ENCODE assay signal across 1 cellular context in the genomic region with DNA sequence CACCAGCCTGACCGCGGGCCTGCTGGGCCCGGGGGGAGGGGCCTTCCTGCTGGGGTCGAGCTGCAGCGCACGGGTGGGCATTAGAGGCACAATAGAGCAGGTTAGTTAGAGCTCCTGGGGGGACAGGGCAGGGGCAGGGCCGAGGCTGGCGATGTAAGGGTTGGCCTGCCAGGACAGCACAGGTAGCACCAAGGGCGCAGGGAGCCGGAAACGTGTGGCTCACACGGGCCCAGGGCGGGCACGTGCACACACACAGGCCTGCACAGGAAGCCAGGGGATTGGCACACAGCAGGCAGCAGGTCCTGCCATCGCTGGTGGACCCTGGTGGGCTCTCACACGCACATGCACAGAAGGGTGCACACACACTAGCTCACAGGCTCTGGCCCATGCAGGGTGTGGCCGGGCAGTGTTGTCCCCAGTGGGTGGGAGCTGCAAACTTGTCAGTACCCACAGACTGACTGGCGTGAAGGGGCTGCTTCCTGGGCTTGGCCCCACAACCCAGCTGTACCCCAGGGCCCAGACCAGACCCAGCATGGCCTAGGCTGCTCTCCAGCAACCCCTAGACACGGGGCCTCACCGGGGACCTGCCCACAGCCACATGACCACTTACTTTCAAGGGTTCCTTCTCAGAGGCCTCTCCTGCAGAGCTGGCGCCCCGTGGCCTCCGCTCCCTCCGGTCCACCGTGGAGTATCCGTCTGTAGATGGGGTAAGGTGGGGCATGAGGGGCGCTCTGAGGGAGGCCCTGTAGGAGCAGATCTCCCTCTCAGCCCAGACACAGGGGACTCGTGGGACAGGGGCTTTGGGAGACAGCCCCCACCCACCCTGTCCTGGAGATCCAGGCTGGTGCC.
TF ChIP-seq lines count a peak whose summit lies in the region.

No MANE protein-coding gene starts in this region.

TF ChIP-seq in HepG2, 621 proteins besides CTCF, POLR2A, EP300 and RAD21 (continued from another document and continues in another):
- TF ChIP-seq, protein P1, sequence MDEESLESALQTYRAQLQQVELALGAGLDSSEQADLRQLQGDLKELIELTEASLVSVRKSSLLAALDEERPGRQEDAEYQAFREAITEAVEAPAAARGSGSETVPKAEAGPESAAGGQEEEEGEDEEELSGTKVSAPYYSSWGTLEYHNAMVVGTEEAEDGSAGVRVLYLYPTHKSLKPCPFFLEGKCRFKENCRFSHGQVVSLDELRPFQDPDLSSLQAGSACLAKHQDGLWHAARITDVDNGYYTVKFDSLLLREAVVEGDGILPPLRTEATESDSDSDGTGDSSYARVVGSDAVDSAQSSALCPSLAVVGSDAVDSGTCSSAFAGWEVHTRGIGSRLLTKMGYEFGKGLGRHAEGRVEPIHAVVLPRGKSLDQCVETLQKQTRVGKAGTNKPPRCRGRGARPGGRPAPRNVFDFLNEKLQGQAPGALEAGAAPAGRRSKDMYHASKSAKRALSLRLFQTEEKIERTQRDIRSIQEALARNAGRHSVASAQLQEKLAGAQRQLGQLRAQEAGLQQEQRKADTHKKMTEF (CRISPR knock-in tag; IDR thresholded peaks at IDR 0.05), result 0 out of 2 replicates have a peak, but pooled peaks have one; percentile 23
- TF ChIP-seq PHF20 (CRISPR knock-in tag; IDR thresholded peaks at IDR 0.05), result peak; percentile 44; the same call in 1 of the 2 replicates
- TF ChIP-seq, protein P2, sequence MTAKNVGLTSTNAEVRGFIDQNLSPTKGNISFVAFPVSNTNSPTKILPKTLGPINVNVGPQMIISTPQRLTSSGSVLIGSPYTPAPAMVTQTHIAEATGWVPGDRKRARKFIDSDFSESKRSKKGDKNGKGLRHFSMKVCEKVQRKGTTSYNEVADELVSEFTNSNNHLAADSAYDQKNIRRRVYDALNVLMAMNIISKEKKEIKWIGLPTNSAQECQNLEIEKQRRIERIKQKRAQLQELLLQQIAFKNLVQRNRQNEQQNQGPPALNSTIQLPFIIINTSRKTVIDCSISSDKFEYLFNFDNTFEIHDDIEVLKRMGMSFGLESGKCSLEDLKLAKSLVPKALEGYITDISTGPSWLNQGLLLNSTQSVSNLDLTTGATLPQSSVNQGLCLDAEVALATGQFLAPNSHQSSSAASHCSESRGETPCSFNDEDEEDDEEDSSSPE (CRISPR knock-in tag; IDR thresholded peaks at IDR 0.05), result no peak; the same call in 1 of the 2 replicates
- TF ChIP-seq, protein P3, sequence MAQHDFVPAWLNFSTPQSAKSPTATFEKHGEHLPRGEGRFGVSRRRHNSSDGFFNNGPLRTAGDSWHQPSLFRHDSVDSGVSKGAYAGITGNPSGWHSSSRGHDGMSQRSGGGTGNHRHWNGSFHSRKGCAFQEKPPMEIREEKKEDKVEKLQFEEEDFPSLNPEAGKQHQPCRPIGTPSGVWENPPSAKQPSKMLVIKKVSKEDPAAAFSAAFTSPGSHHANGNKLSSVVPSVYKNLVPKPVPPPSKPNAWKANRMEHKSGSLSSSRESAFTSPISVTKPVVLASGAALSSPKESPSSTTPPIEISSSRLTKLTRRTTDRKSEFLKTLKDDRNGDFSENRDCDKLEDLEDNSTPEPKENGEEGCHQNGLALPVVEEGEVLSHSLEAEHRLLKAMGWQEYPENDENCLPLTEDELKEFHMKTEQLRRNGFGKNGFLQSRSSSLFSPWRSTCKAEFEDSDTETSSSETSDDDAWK (CRISPR knock-in tag; IDR thresholded peaks at IDR 0.05), result no peak
- TF ChIP-seq ZBTB38 (CRISPR knock-in tag; IDR thresholded peaks at IDR 0.05), result peak; percentile 88
- TF ChIP-seq, protein P4, sequence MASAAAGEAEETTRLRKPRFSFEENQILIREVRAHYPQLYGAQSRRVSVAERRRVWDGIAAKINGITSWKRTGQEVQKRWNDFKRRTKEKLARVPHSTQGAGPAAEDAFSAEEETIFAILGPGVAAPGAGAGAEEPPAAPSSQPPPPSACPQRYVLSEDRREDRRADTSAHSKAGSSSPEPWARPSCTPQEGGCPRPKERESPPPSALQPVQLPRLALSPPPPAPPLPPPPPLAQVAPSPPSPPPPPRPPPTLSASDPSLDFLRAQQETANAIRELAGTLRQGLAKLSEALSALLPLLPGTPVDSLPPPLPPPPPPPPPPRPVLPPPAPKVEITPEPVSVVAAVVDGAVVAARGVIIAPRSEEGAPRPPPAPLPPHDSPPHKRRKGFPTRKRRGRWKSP (CRISPR knock-in tag; IDR thresholded peaks at IDR 0.05), result no peak
- TF ChIP-seq ZNF501 (CRISPR knock-in tag; IDR thresholded peaks at IDR 0.05), result 0 out of 2 replicates have a peak, but pooled peaks have one; percentile 2
- 0 out of 2 replicates have a peak, but pooled peaks have one; percentile 26 for TF ChIP-seq ZFP41 (CRISPR knock-in tag; IDR thresholded peaks at IDR 0.05; ENCODE audit: borderline replicate concordance)
- no peak; the same call in 1 of the 2 replicates for TF ChIP-seq MTA1 (CRISPR knock-in tag; IDR thresholded peaks at IDR 0.05; ENCODE audit: borderline replicate concordance)
- TF ChIP-seq GABPB1 (CRISPR knock-in tag; IDR thresholded peaks at IDR 0.05), result no peak
- peak; percentile 80; the same call in 1 of the 2 replicates for TF ChIP-seq SRY (CRISPR knock-in tag; IDR thresholded peaks at IDR 0.05)
- TF ChIP-seq ZBTB7A (CRISPR knock-in tag; IDR thresholded peaks at IDR 0.05), result peak; percentile 42
- TF ChIP-seq, protein P5, sequence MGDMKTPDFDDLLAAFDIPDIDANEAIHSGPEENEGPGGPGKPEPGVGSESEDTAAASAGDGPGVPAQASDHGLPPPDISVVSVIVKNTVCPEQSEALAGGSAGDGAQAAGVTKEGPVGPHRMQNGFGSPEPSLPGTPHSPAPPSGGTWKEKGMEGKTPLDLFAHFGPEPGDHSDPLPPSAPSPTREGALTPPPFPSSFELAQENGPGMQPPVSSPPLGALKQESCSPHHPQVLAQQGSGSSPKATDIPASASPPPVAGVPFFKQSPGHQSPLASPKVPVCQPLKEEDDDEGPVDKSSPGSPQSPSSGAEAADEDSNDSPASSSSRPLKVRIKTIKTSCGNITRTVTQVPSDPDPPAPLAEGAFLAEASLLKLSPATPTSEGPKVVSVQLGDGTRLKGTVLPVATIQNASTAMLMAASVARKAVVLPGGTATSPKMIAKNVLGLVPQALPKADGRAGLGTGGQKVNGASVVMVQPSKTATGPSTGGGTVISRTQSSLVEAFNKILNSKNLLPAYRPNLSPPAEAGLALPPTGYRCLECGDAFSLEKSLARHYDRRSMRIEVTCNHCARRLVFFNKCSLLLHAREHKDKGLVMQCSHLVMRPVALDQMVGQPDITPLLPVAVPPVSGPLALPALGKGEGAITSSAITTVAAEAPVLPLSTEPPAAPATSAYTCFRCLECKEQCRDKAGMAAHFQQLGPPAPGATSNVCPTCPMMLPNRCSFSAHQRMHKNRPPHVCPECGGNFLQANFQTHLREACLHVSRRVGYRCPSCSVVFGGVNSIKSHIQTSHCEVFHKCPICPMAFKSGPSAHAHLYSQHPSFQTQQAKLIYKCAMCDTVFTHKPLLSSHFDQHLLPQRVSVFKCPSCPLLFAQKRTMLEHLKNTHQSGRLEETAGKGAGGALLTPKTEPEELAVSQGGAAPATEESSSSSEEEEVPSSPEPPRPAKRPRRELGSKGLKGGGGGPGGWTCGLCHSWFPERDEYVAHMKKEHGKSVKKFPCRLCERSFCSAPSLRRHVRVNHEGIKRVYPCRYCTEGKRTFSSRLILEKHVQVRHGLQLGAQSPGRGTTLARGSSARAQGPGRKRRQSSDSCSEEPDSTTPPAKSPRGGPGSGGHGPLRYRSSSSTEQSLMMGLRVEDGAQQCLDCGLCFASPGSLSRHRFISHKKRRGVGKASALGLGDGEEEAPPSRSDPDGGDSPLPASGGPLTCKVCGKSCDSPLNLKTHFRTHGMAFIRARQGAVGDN (CRISPR knock-in tag; IDR thresholded peaks at IDR 0.05), result peak; percentile 97
- TF ChIP-seq ZFP82 (CRISPR knock-in tag; IDR thresholded peaks at IDR 0.05; ENCODE audit: borderline replicate concordance), result no peak
- TF ChIP-seq, protein P6, sequence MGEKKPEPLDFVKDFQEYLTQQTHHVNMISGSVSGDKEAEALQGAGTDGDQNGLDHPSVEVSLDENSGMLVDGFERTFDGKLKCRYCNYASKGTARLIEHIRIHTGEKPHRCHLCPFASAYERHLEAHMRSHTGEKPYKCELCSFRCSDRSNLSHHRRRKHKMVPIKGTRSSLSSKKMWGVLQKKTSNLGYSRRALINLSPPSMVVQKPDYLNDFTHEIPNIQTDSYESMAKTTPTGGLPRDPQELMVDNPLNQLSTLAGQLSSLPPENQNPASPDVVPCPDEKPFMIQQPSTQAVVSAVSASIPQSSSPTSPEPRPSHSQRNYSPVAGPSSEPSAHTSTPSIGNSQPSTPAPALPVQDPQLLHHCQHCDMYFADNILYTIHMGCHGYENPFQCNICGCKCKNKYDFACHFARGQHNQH (CRISPR knock-in tag; IDR thresholded peaks at IDR 0.05), result peak; percentile 19
- 0 out of 2 replicates have a peak, but pooled peaks have one; percentile 14 for TF ChIP-seq MAF1 (CRISPR knock-in tag; IDR thresholded peaks at IDR 0.05; ENCODE audit: borderline replicate concordance)
- TF ChIP-seq, protein P7, sequence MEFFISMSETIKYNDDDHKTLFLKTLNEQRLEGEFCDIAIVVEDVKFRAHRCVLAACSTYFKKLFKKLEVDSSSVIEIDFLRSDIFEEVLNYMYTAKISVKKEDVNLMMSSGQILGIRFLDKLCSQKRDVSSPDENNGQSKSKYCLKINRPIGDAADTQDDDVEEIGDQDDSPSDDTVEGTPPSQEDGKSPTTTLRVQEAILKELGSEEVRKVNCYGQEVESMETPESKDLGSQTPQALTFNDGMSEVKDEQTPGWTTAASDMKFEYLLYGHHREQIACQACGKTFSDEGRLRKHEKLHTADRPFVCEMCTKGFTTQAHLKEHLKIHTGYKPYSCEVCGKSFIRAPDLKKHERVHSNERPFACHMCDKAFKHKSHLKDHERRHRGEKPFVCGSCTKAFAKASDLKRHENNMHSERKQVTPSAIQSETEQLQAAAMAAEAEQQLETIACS (CRISPR knock-in tag; IDR thresholded peaks at IDR 0.05), result no peak
- no peak for TF ChIP-seq SALL2 (CRISPR knock-in tag; IDR thresholded peaks at IDR 0.05)
- TF ChIP-seq, protein P8, sequence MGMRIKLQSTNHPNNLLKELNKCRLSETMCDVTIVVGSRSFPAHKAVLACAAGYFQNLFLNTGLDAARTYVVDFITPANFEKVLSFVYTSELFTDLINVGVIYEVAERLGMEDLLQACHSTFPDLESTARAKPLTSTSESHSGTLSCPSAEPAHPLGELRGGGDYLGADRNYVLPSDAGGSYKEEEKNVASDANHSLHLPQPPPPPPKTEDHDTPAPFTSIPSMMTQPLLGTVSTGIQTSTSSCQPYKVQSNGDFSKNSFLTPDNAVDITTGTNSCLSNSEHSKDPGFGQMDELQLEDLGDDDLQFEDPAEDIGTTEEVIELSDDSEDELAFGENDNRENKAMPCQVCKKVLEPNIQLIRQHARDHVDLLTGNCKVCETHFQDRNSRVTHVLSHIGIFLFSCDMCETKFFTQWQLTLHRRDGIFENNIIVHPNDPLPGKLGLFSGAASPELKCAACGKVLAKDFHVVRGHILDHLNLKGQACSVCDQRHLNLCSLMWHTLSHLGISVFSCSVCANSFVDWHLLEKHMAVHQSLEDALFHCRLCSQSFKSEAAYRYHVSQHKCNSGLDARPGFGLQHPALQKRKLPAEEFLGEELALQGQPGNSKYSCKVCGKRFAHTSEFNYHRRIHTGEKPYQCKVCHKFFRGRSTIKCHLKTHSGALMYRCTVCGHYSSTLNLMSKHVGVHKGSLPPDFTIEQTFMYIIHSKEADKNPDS (CRISPR knock-in tag; IDR thresholded peaks at IDR 0.05), result no peak
- peak; percentile 19; the same call in 1 of the 2 replicates for TF ChIP-seq NR1H2 (CRISPR knock-in tag; IDR thresholded peaks at IDR 0.05; ENCODE audit: borderline replicate concordance, low read depth)
- TF ChIP-seq, protein P9, sequence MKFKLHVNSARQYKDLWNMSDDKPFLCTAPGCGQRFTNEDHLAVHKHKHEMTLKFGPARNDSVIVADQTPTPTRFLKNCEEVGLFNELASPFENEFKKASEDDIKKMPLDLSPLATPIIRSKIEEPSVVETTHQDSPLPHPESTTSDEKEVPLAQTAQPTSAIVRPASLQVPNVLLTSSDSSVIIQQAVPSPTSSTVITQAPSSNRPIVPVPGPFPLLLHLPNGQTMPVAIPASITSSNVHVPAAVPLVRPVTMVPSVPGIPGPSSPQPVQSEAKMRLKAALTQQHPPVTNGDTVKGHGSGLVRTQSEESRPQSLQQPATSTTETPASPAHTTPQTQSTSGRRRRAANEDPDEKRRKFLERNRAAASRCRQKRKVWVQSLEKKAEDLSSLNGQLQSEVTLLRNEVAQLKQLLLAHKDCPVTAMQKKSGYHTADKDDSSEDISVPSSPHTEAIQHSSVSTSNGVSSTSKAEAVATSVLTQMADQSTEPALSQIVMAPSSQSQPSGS (CRISPR knock-in tag; IDR thresholded peaks at IDR 0.05), result no peak
- no peak for TF ChIP-seq NR2F6 (IDR thresholded peaks at IDR 0.05)
- no peak for TF ChIP-seq NR2F6 (CRISPR knock-in tag; IDR thresholded peaks at IDR 0.05)
- peak; percentile 41; the same call in 1 of the 2 replicates for TF ChIP-seq ZNF724P (CRISPR knock-in tag; IDR thresholded peaks at IDR 0.05; ENCODE audit: borderline replicate concordance)
- TF ChIP-seq SOX6 (IDR thresholded peaks at IDR 0.05), result no peak
- no peak for TF ChIP-seq SOX6 (CRISPR knock-in tag; IDR thresholded peaks at IDR 0.05)
- 0 out of 2 replicates have a peak, but pooled peaks have one; percentile 2 for TF ChIP-seq SOX5 (CRISPR knock-in tag; IDR thresholded peaks at IDR 0.05; ENCODE audit: borderline replicate concordance)
- TF ChIP-seq ZNF431 (CRISPR knock-in tag; IDR thresholded peaks at IDR 0.05; ENCODE audit: borderline replicate concordance, low read depth), result 0 out of 2 replicates have a peak, but pooled peaks have one; percentile 44
- TF ChIP-seq SAP130 (CRISPR knock-in tag; IDR thresholded peaks at IDR 0.05; ENCODE audit: low read depth), result no peak
- TF ChIP-seq BRCA1 (CRISPR knock-in tag; IDR thresholded peaks at IDR 0.05), result 0 out of 2 replicates have a peak, but pooled peaks have one; percentile 9
- no peak for TF ChIP-seq ZSCAN22 (CRISPR knock-in tag; IDR thresholded peaks at IDR 0.05)
- TF ChIP-seq, protein P10, sequence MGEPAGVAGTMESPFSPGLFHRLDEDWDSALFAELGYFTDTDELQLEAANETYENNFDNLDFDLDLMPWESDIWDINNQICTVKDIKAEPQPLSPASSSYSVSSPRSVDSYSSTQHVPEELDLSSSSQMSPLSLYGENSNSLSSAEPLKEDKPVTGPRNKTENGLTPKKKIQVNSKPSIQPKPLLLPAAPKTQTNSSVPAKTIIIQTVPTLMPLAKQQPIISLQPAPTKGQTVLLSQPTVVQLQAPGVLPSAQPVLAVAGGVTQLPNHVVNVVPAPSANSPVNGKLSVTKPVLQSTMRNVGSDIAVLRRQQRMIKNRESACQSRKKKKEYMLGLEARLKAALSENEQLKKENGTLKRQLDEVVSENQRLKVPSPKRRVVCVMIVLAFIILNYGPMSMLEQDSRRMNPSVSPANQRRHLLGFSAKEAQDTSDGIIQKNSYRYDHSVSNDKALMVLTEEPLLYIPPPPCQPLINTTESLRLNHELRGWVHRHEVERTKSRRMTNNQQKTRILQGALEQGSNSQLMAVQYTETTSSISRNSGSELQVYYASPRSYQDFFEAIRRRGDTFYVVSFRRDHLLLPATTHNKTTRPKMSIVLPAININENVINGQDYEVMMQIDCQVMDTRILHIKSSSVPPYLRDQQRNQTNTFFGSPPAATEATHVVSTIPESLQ (CRISPR knock-in tag; conservative IDR thresholded peaks at IDR 0.05), result no peak
- TF ChIP-seq AGO1 (IDR thresholded peaks at IDR 0.05; ENCODE audit: low read depth, low read length, poor library complexity, severe bottlenecking), result peak; percentile 66
- no peak for TF ChIP-seq ZSCAN20 (CRISPR knock-in tag; IDR thresholded peaks at IDR 0.05; ENCODE audit: borderline replicate concordance)
- TF ChIP-seq, protein P11, sequence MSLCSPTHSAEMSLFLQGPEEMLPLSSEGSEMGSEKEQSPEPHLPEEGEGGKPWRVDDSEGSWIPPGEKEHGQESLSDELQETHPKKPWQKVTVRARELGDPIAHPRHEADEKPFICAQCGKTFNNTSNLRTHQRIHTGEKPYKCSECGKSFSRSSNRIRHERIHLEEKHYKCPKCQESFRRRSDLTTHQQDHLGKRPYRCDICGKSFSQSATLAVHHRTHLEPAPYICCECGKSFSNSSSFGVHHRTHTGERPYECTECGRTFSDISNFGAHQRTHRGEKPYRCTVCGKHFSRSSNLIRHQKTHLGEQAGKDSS (CRISPR knock-in tag; IDR thresholded peaks at IDR 0.05; ENCODE audit: borderline replicate concordance, low read depth), result no peak
